In genomic region chr7:104572554-104572953, GRCh38 we compare ENCODE assay signal across 30 cellular contexts.
"Had no signal": no experiment of that assay in that cellular context is flagged by ENCODE, and none has a peak within 500 bp of the region (broad histone marks: within the 10 kb centered on the region; RNA-seq: fewer than 3 reads in every experiment).

No MANE protein-coding gene starts in this region.

- DNase-seq: Karpas-422, MM.1S, MV-4-11, NCI-H1092, NCI-H1417 treated with DMSO at 0.1 percent for 48 hours, NCI-H1436 treated with DMSO at 0.1 percent for 48 hours, NCI-H1694 treated with DMSO at 0.1 percent for 48 hours, NCI-H187 treated with DMSO at 0.1 percent for 48 hours, NCI-H2029, NCI-H2081, NCI-H2171 treated with DMSO at 0.1 percent for 48 hours, NCI-H2227 treated with DMSO at 0.1 percent for 48 hours, NCI-H345, NCI-H446, NCI-H510A treated with DMSO at 0.1 percent for 48 hours, NCI-H524 treated with DMSO at 0.1 percent for 48 hours, NCI-H526 treated with DMSO at 0.1 percent for 48 hours, NCI-H774, PC-9, SHP77, SIG-M5, SJCRH30, T-cell had no signal

- FAIRE-seq: RCC 7860 had no signal

- H3K27ac ChIP-seq: KMS-11, PC-9, RWPE1, SJCRH30, SK-N-MC had no signal

- ATAC-seq: Panc1, Right ventricle myocardium inferior, SK-N-SH treated with all-trans-retinoic acid at 6 μM for 48 hours, T-cell had no signal

- H2AFZ ChIP-seq: PC-9 had no signal

- H3K4me3 ChIP-seq: PC-9, SJCRH30, SK-N-MC had no signal

- H3K4me2 ChIP-seq: KMS-11, PC-9 had no signal

- H3K4me1 ChIP-seq: SJCRH30 had no signal

- H3K36me3 ChIP-seq: SJCRH30 had no signal

- H3K9me3 ChIP-seq: SJCRH30 had no signal

- H3K9ac ChIP-seq: KMS-11 had no signal
